ENCODE assay signal across 8 cellular contexts in the genomic region with DNA sequence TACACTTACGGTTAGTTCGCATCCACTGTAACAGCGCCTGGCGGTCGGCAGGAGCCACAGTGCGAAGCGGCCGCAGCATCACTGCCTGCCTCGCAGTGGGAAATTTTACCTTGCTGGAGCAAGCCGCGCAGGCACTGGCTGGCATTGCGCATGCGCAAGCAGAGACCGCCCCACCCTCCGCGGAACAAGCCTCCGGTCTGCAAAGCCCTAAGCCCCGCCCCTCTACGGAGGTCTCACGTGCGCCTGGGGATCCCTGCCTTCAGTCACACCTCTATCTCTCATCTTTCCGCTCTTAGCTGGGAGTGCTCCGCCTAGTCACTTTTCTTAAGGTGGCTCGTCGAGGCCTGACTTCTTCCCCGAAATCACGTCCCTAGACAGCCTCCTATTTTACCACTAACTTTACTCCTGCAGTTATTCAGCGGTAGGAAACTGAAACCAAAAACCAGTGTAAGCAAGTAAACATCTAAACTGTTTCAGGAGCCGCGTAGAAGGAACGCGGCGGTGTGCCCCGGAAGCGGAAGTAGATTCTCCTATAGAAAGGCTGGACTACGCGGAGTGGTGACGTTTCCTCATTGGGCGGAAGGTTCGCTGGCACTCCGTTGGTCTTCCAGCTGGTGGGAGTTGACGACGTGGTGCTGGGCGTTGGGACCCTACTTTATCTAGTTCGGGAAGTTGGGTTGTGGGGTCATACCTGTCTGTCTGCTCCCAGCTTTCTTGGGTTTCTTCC. TPM values are rescaled to one million over a fixed set of nuclear protein-coding genes. Genes with fewer than 3 reads are reported as not detected.
DNase-seq lines count a peak whose midpoint lies in the region; ATAC-seq and TF ChIP-seq lines count a peak whose summit lies in the region.

SRP54 (plus strand) TSS at position 572 of the 727 bp plus-strand sequence. CDS start 13,718 bp downstream, outside the sequence.

- H3K27me3 ChIP-seq in adrenal gland (no peaks in the 10 kb centered on the region), heart left ventricle (no peaks in the 10 kb centered on the region)

- H3K36me3 Mint-ChIP-seq in type B pancreatic cell = no peaks in the 10 kb centered on the region

- H3K27ac Mint-ChIP-seq in type B pancreatic cell = no peak within 1 kb of the TSS

- no peaks in the 10 kb centered on the region for H3K9me3 ChIP-seq in adrenal gland (replicated peaks in 1 of 3)
- no peaks in the 10 kb centered on the region for H3K9me3 ChIP-seq in heart left ventricle

- ATAC-seq in HG02852 (IDR thresholded peaks at IDR 0.05; ENCODE audit: unreplicated experiment) (peak; percentile 76), heart left ventricle (peak; percentile 97 to 99 (median 97))

- intact Hi-C loops in adrenal gland (cut with DNase I) = loop anchor here in 1 of 2 donors (10.0 kb wide), 1 partner anchor 132 kb away; no protein-coding TSS in a partner anchor
- intact Hi-C loops in heart left ventricle (cut with DNase I) = loop anchor here (1.0 to 10.0 kb wide), 10 partner anchors 62 to 270 kb away; partner anchors contain the start of genes FAM177A1 (in 4 of the 10), BAZ1A (in 3 of the 10), PPP2R3C (in 2 of the 10) and CFL2 (in 1 of the 10)

- H3K36me3 ChIP-seq in adrenal gland (replicated peaks in 1 of 2) (no peaks in the 10 kb centered on the region), heart left ventricle (peaks cover 0 to 5% (median 0%) of the 10 kb centered on the region in 9 donors)

- peak within 1 kb of the TSS; percentile 66 to 92 (median 74) for H3K4me3 ChIP-seq in adrenal gland
- peak within 1 kb of the TSS; percentile 66 to 99 (median 86) for H3K4me3 ChIP-seq in heart left ventricle

- peak; percentile 96 for DNase-seq in GM13976 (ENCODE audit: low spot score)
- peak; percentile 91 for DNase-seq in NCI-H1436 treated with DMSO at 0.1 percent for 48 hours (lab: John Stamatoyannopoulos, UW)
- peak; percentile 100 for DNase-seq in T follicular helper cell (ENCODE audit: low read depth)
- peak; percentile 98 to 99 (median 99) for DNase-seq in adrenal gland
- peak; percentile 98 to 99 (median 99) for DNase-seq in heart left ventricle
- DNase-seq in pons (ENCODE audit: low spot score) = peak; percentile 95
- DNase-seq in type B pancreatic cell (ENCODE audit: extremely low spot score, unreplicated experiment) = peak; percentile 99

- TF ChIP-seq CTCF in GM13976 (IDR thresholded peaks at IDR 0.05; ENCODE audit: borderline replicate concordance, control extremely low read depth, extremely low read depth, insufficient read depth, missing control alignments) (no peak), adrenal gland (IDR thresholded peaks at IDR 0.05) (peak in 3 of 6 experiments; percentile 5 to 56 (median 13)), heart left ventricle (IDR thresholded peaks at IDR 0.05) (peak in 4 of 12 donors; percentile 3 to 21 (median 9)), type B pancreatic cell (conservative IDR thresholded peaks at IDR 0.05) (no peak)

- no peak within 1 kb of the TSS for H3K4me3 Mint-ChIP-seq in type B pancreatic cell

- H3K4me1 Mint-ChIP-seq in type B pancreatic cell (ENCODE audit: unreplicated experiment) = peaks cover 15% of the 10 kb centered on the region

- H3K27me3 Mint-ChIP-seq in type B pancreatic cell = no peaks in the 10 kb centered on the region

- in situ Hi-C loops in GM13976 (cut with MboI; ENCODE audit: low sequenced_read_pairs, unreplicated experiment) = no loop called here

- H3K27ac ChIP-seq in adrenal gland (peak within 1 kb of the TSS; percentile 94 to 99 (median 99)), heart left ventricle (peak within 1 kb of the TSS; percentile 90 to 100 (median 96))

- H3K9me3 Mint-ChIP-seq in type B pancreatic cell = no peaks in the 10 kb centered on the region

- 0% methylated on average over 31 to 45 of the region's 45 CpGs for WGBS in adrenal gland, 4 donors
- WGBS in heart left ventricle, 4 donors = 0 to 1% (median 0%) methylated on average over 42 to 45 of the region's 45 CpGs

- peaks cover 18 to 43% of the 10 kb centered on the region in 2 donors for H3K4me1 ChIP-seq in adrenal gland (replicated peaks in 1 of 2)
- peaks cover 7 to 44% (median 29%) of the 10 kb centered on the region in 12 donors for H3K4me1 ChIP-seq in heart left ventricle

- TF ChIP-seq POLR2A in adrenal gland (IDR thresholded peaks at IDR 0.05) (peak; percentile 89 to 98), heart left ventricle (IDR thresholded peaks at IDR 0.05) (peak in 1 of 2 donors; percentile 83)

RNA-seq across cellular contexts. Expression of gene SRP54, which starts in this region (rescaled TPM):
- 10 to 100 TPM; 40.3 to 82.4 (median 56.5) TPM for total RNA-seq in adrenal gland
- 100 to 1,000 TPM in 1 of 3 donors, 10 to 100 TPM in 2; 17.7 to 143 (median 20.9) TPM for polyA plus RNA-seq in adrenal gland
- 10 to 100 TPM; 29.0 to 37.3 (median 34.0) TPM for total RNA-seq in heart left ventricle
- 10 to 100 TPM; 16.0 to 53.3 TPM for polyA plus RNA-seq in heart left ventricle
- total RNA-seq in type B pancreatic cell (ENCODE audit: low replicate concordance) = 48.3 and 52.4 TPM in 2 replicates

Comparison
In these comparisons a context has a peak if more than half of its experiments do, and no peak if none do; other contexts are left out.
1. Peak in every context shown above with its lines: DNase-seq, ATAC-seq, H3K4me3 ChIP-seq and H3K27ac ChIP-seq.